19 cellular contexts compared by ENCODE assay signal in the genomic region with DNA sequence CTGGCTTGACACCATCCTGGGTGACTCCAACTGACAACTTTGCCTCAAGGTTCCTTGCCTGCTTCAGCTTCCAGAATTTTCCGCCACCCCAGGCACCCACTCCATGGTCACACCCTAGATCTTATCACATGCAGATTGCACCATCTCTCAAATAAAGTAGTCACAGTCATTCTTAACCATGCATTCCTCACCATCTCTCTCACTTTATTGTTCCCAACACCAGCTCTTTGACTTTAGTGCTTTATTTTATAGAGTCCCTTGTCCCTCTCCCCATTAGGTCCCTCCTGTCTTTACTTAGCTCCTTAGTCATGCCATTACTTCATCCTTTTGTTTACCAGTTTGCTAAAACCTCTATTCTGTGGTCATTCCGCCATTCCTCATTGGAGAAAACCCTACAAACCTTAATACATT.
DNase-seq lines count a peak whose midpoint lies in the region; ATAC-seq, FAIRE-seq and TF ChIP-seq lines count a peak whose summit lies in the region.
"Had no signal": no experiment of that assay in that cellular context is flagged by ENCODE, and none has a peak within 500 bp of the region (broad histone marks: within the 10 kb centered on the region; RNA-seq: fewer than 3 reads in every experiment).

No MANE protein-coding gene starts in this region.

- H4K20me1 ChIP-seq in GM23248 (ENCODE audit: insufficient read depth): no peaks in the 10 kb centered on the region
- no peaks in the 10 kb centered on the region for H4K20me1 ChIP-seq in keratinocyte (ENCODE audit: control insufficient read depth, extremely low read depth, insufficient read depth, low read length)

- H3K4me2 ChIP-seq in GM23248 (ENCODE audit: unreplicated experiment) (peak overlapping the region; percentile 51), keratinocyte (ENCODE audit: control insufficient read depth, extremely low read depth, insufficient read depth, low read depth, low read length) (peak overlapping the region; percentile 46)

- H2AFZ ChIP-seq in GM23248 (no peak overlapping the region), keratinocyte (ENCODE audit: control insufficient read depth, low read length) (peak overlapping the region; percentile 4)

- DNase-seq in A172 (ENCODE audit: low spot score): peak; percentile 46
- peak; percentile 78 for DNase-seq in GM23248
- peak; percentile 51 for DNase-seq in amniotic epithelial cell (ENCODE audit: low read depth)
- peak; percentile 49 for DNase-seq in keratinocyte (ENCODE audit: low read depth, low spot score)
- no peak for DNase-seq in brain microvascular endothelial cell
- no peak for DNase-seq in posterior vena cava (ENCODE audit: low spot score)
- DNase-seq: activated CD4-positive, alpha-beta T cell treated with anti-CD3 and anti-CD28 coated beads, Interleukin-2, amount 50 U/mL, for 4 hours; activated naive CD4-positive, alpha-beta T cell treated with anti-CD3 and anti-CD28 coated beads, Interleukin-2, amount 10 ng/mL, durations not matched to agents 7 days and 5 days; activated T-cell treated with anti-CD3 and anti-CD28 coated beads for 4 hours; CD8-positive, alpha-beta memory T cell; head of caudate nucleus; KBM-7; midbrain; NCI-H1092 treated with DMSO at 0.1 percent for 48 hours; retina; stimulated activated naive CD4-positive, alpha-beta T cell treated with Interleukin-2 at 50 U/mL for 16 hours; upper lobe of left lung had no signal

- H3K9me1 ChIP-seq in keratinocyte (ENCODE audit: control insufficient read depth, extremely low read depth, insufficient read depth, low read length): no peaks in the 10 kb centered on the region

- intact Hi-C loops in posterior vena cava (cut with DNase I): no loop called here

- H3K27ac ChIP-seq in GM23248: peak overlapping the region; percentile 89
- H3K27ac ChIP-seq in keratinocyte (ENCODE audit: control insufficient read depth, insufficient read depth, low read length): peak overlapping the region; percentile 81
- H3K27ac ChIP-seq in brain microvascular endothelial cell: no peak overlapping the region
- H3K27ac ChIP-seq: upper lobe of left lung had no signal

- H3K4me1 ChIP-seq in GM23248 (ENCODE audit: insufficient read depth) (peaks cover 57% of the 10 kb centered on the region), keratinocyte (ENCODE audit: control insufficient read depth, extremely low read depth, insufficient read depth, low read length) (peaks cover 38% of the 10 kb centered on the region)
- H3K4me1 ChIP-seq: upper lobe of left lung had no signal

- in situ Hi-C loops in GM23248 (cut with MboI): no loop called here
- in situ Hi-C loops in brain microvascular endothelial cell (cut with HindIII; ENCODE audit: low pct_ligation_motif_present, low sequenced_read_pairs): no loop called here

- 16 to 21% methylated on average over 2 of the region's 2 CpGs for WGBS in GM23248 (ENCODE audit: low coverage in 1 of 2, low lambda C conversion rate in 2 of 2, missing lambda C conversion rate in 2 of 2), 2 experiments

- peak; percentile 88 for FAIRE-seq in keratinocyte (lab: Jason Lieb, UNC)

- no peaks in the 10 kb centered on the region for H3K9me2 ChIP-seq in GM23248 (ENCODE audit: insufficient read depth)

- no peaks in the 10 kb centered on the region for H3K9me3 ChIP-seq in GM23248 (ENCODE audit: low read depth)
- no peaks in the 10 kb centered on the region for H3K9me3 ChIP-seq in keratinocyte (ENCODE audit: control insufficient read depth, low read depth, low read length)
- H3K9me3 ChIP-seq: upper lobe of left lung had no signal

- peaks cover 58% of the 10 kb centered on the region for H3F3A ChIP-seq in GM23248 (ENCODE audit: insufficient read depth)

- H3K9ac ChIP-seq in GM23248: peak overlapping the region; percentile 25
- H3K9ac ChIP-seq in keratinocyte (ENCODE audit: control insufficient read depth, extremely low read depth, insufficient read depth, low read length): no peak overlapping the region

- no peak for ATAC-seq in HG02610 (IDR thresholded peaks at IDR 0.05; ENCODE audit: unreplicated experiment)
- no peak for ATAC-seq in GM19463 (IDR thresholded peaks at IDR 0.05; ENCODE audit: unreplicated experiment)

- no peak for TF ChIP-seq CTCF in keratinocyte (optimal IDR thresholded peaks at IDR 0.05 in 1 of 3, IDR thresholded peaks at IDR 0.05 in 1 of 3, conservative IDR thresholded peaks at IDR 0.05 in 1 of 3; ENCODE audit: extremely low read depth in 1 of 3, insufficient read depth in 2 of 3, low read length in 3 of 3)
- TF ChIP-seq CTCF in brain microvascular endothelial cell (IDR thresholded peaks at IDR 0.05; ENCODE audit: low read depth, low read length, missing control alignments): no peak

- H3K36me3 ChIP-seq in GM23248 (ENCODE audit: low read depth) (no peaks in the 10 kb centered on the region), keratinocyte (ENCODE audit: control insufficient read depth in 2 of 2, extremely low read depth in 1 of 2, insufficient read depth in 2 of 2, low read length in 2 of 2) (no peaks in the 10 kb centered on the region), brain microvascular endothelial cell (replicated peaks) (no peaks in the 10 kb centered on the region)
- H3K36me3 ChIP-seq: upper lobe of left lung had no signal

- dilution Hi-C loops in keratinocyte (cut with MboI; ENCODE audit: extremely low pct_ligation_motif_present, low sequenced_read_pairs): no loop called here

- H3K79me2 ChIP-seq in GM23248 (ENCODE audit: insufficient read depth): no peaks in the 10 kb centered on the region
- H3K79me2 ChIP-seq in keratinocyte (ENCODE audit: control insufficient read depth, insufficient read depth, low read length): no peaks in the 10 kb centered on the region

- no peaks in the 10 kb centered on the region for H3K27me3 ChIP-seq in GM23248 (replicated peaks; ENCODE audit: insufficient read depth)
- H3K27me3 ChIP-seq in keratinocyte (ENCODE audit: control insufficient read depth, extremely low read depth, insufficient read depth, low read length): no peaks in the 10 kb centered on the region
- no peaks in the 10 kb centered on the region for H3K27me3 ChIP-seq in brain microvascular endothelial cell (replicated peaks)
- H3K27me3 ChIP-seq: upper lobe of left lung had no signal

- H3K4me3 ChIP-seq in GM23248: peak overlapping the region; percentile 32
- H3K4me3 ChIP-seq in keratinocyte (ENCODE audit: control insufficient read depth in 2 of 3, extremely low read depth in 1 of 3, insufficient read depth in 2 of 3, low read depth in 1 of 3, low read length in 3 of 3): no peak overlapping the region
- H3K4me3 ChIP-seq in brain microvascular endothelial cell (ENCODE audit: low read depth, low read length): no peak overlapping the region
- H3K4me3 ChIP-seq: upper lobe of left lung had no signal

Comparison
In these comparisons a context has a peak if more than half of its experiments do, and no peak if none do; other contexts are left out.
1. DNase-seq: peak in A172 (single experiment), GM23248 (single experiment), amniotic epithelial cell (single experiment) and keratinocyte (single experiment); none in brain microvascular endothelial cell (single experiment) and posterior vena cava (single experiment).